8 cellular contexts compared by ENCODE assay signal in the genomic region with DNA sequence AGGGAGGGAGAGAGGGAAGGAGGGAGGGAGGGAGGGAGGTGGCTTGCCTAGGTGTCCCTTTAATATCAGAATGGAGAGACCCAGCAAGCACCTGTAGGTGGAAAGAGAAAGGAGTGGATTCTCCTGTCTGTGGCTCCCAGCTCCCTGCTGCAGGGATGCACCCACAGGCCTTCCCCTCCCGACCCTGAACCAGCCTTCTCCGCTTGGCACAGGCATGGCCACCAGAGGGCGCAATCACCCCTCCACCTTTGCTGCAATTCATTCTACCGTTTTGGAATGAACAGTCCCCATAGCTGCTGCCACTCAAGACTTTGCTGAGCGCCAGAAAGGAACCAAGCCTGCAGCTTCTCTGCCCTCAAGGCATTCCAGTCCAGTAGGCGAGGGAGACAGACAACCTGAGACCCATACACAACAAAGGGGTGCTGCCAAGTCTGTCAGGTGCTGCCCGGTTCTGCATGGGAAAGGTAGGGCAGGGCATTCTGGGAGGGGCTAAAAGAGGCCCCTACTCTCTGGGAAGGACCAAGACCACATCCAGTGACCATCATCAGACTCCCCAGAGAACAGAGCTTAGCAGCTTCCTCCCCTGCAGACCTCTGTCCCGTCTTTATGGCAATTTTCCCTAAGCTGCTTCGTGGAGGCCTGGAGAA. TPM values are rescaled to one million over a fixed set of nuclear protein-coding genes. Genes with fewer than 3 reads are reported as not detected.
DNase-seq lines count a peak whose midpoint lies in the region; ATAC-seq and TF ChIP-seq lines count a peak whose summit lies in the region.

No MANE protein-coding gene starts in this region.

- peak; percentile 95 for TF ChIP-seq CTCF in OCI-LY3 (IDR thresholded peaks at IDR 0.05; ENCODE audit: low read depth, low read length)
- TF ChIP-seq CTCF in endothelial cell (IDR thresholded peaks at IDR 0.05; ENCODE audit: unreplicated experiment): peak; percentile 74

- ATAC-seq in HG03571 (IDR thresholded peaks at IDR 0.05; ENCODE audit: unreplicated experiment): no peak

- H3K4me1 ChIP-seq in OCI-LY3 (ENCODE audit: low read length): peaks cover 14% of the 10 kb centered on the region

- peaks cover 48% of the 10 kb centered on the region for H3K36me3 ChIP-seq in OCI-LY3 (replicated peaks; ENCODE audit: low read depth, low read length)

- no peak overlapping the region for H3K4me3 Mint-ChIP-seq in endothelial cell (ENCODE audit: unreplicated experiment)

- H4K20me1 ChIP-seq in OCI-LY3 (ENCODE audit: insufficient read depth, low read length): peaks cover 38% of the 10 kb centered on the region

- H3K4me1 Mint-ChIP-seq in endothelial cell (ENCODE audit: unreplicated experiment): peaks cover 27% of the 10 kb centered on the region

- DNase-seq in GDM1 (lab: John Stamatoyannopoulos, UW) (peak; percentile 73), HT-29 (ENCODE audit: low spot score) (peak; percentile 83), endothelial cell (ENCODE audit: low spot score) (peak; percentile 92), mucosa of gallbladder (ENCODE audit: low spot score) (peak; percentile 82)
- DNase-seq in activated CD8-positive, alpha-beta memory T cell treated with anti-CD3 and anti-CD28 coated beads, Interleukin-2, amount 50 U/mL, for 4 hours: peak; percentile 90
- DNase-seq in stimulated activated CD8-positive, alpha-beta memory T cell treated with anti-CD3 and anti-CD28 coated beads, Interleukin-4, amount 100 ng/mL, for 48 hours: peak; percentile 97

- H3K9me3 Mint-ChIP-seq in endothelial cell (ENCODE audit: unreplicated experiment): no peaks in the 10 kb centered on the region

- peaks cover 62% of the 10 kb centered on the region for H3K79me2 ChIP-seq in OCI-LY3 (ENCODE audit: low read length)

- H3K36me3 Mint-ChIP-seq in endothelial cell (ENCODE audit: low read depth, unreplicated experiment): peaks cover 10% of the 10 kb centered on the region

- no peak overlapping the region for H2AFZ ChIP-seq in OCI-LY3 (ENCODE audit: low read depth, low read length)

- no peak overlapping the region for H3K27ac Mint-ChIP-seq in endothelial cell (ENCODE audit: unreplicated experiment)

- H3K4me3 ChIP-seq in OCI-LY3 (ENCODE audit: low read length): no peak overlapping the region

- no peaks in the 10 kb centered on the region for H3K27me3 ChIP-seq in OCI-LY3 (ENCODE audit: low read depth, low read length)

- H3K9ac ChIP-seq in OCI-LY3 (ENCODE audit: low read length): no peak overlapping the region

- no peak overlapping the region for H3K4me2 ChIP-seq in OCI-LY3 (ENCODE audit: low read length)

- peaks cover 21% of the 10 kb centered on the region for H3K27me3 Mint-ChIP-seq in endothelial cell (ENCODE audit: unreplicated experiment)

- no peaks in the 10 kb centered on the region for H3K9me3 ChIP-seq in OCI-LY3 (ENCODE audit: insufficient read depth, low read length)

- H3K27ac ChIP-seq in OCI-LY3 (ENCODE audit: low read length): no peak overlapping the region

RNA-seq across cellular contexts. Expression of gene TLR9, which starts 4.9 kb away (rescaled TPM):
- total RNA-seq in HT-29 (2014; rRNA removed; shearing (Covaris generic)): not detected in 2 replicates
- not detected for total RNA-seq in endothelial cell (ENCODE audit: unreplicated experiment)
- total RNA-seq in mucosa of gallbladder: 1.4 TPM

RNA-seq across cellular contexts. Expression of gene TWF2, which starts 18.5 kb away (rescaled TPM):
- 80.5 and 85.4 TPM in 2 replicates for total RNA-seq in HT-29 (2014; rRNA removed; shearing (Covaris generic))
- total RNA-seq in endothelial cell (ENCODE audit: unreplicated experiment) (85.3 TPM), mucosa of gallbladder (72.8 TPM)

RNA-seq across cellular contexts. Expression of gene ALAS1, which starts 22.5 kb away (rescaled TPM):
- total RNA-seq in HT-29 (2014; rRNA removed; shearing (Covaris generic)): 31.5 and 34.4 TPM in 2 replicates
- total RNA-seq in endothelial cell (ENCODE audit: unreplicated experiment): 59.1 TPM
- total RNA-seq in mucosa of gallbladder: 62.4 TPM

RNA-seq across cellular contexts. Expression of gene PPM1M, which starts 25.1 kb away (rescaled TPM):
- total RNA-seq in HT-29 (2014; rRNA removed; shearing (Covaris generic)): 4.0 and 4.2 TPM in 2 replicates
- 15.0 TPM for total RNA-seq in endothelial cell (ENCODE audit: unreplicated experiment)
- total RNA-seq in mucosa of gallbladder: 33.0 TPM

RNA-seq across cellular contexts. Expression of gene WDR82, which starts 57.9 kb away (rescaled TPM):
- total RNA-seq in HT-29 (2014; rRNA removed; shearing (Covaris generic)): 16.4 and 18.9 TPM in 2 replicates
- total RNA-seq in endothelial cell (ENCODE audit: unreplicated experiment) (72.3 TPM), mucosa of gallbladder (71.0 TPM)
